ENCODE assay signal across 21 cellular contexts in genomic region chr3:122510878-122511481, GRCh38. TPM values are rescaled to one million over a fixed set of nuclear protein-coding genes. Genes with fewer than 3 reads are reported as not detected.
A peak's percentile ranks its signal among the peaks of the same experiment; 100 is the strongest.
DNase-seq lines count a peak whose midpoint lies in the region; ATAC-seq and TF ChIP-seq lines count a peak whose summit lies in the region.
"Had no signal": no experiment of that assay in that cellular context is flagged by ENCODE, and none has a peak within 500 bp of the region (broad histone marks: within the 10 kb centered on the region; RNA-seq: fewer than 3 reads in every experiment).

No MANE protein-coding gene starts in this region.

- H3K4me3 ChIP-seq in SK-N-SH (ENCODE audit: low read depth in 2 of 2, low read length in 1 of 2) (no peak overlapping the region), Loucy (ENCODE audit: low read length, poor library complexity, severe bottlenecking) (peak overlapping the region; percentile 74), hepatocyte (no peak overlapping the region), skeletal muscle satellite cell (ENCODE audit: low read length) (no peak overlapping the region)
- H3K4me3 ChIP-seq: Peyer's patch, upper lobe of right lung had no signal

- POLR2A ChIA-PET in SK-N-SH (lab: Yijun Ruan, JAX), result no interaction called here

- H3K36me3 ChIP-seq in SK-N-SH (replicated peaks in 1 of 2; ENCODE audit: control insufficient read depth in 1 of 2, insufficient read depth in 2 of 2, low read length in 1 of 2) (peaks cover 3 to 8% of the 10 kb centered on the region in 2 experiments), Loucy (ENCODE audit: insufficient read depth, low read length) (no peaks in the 10 kb centered on the region), hepatocyte (replicated peaks; ENCODE audit: insufficient read depth, low read depth) (no peaks in the 10 kb centered on the region), skeletal muscle satellite cell (ENCODE audit: insufficient read depth, low read length) (no peaks in the 10 kb centered on the region)
- H3K36me3 ChIP-seq: Peyer's patch, upper lobe of right lung had no signal

- ATAC-seq in SK-N-SH treated with all-trans-retinoic acid at 6 μM for 48 hours (no peak), HG03378 (IDR thresholded peaks at IDR 0.05; ENCODE audit: unreplicated experiment) (no peak)
- ATAC-seq: activated naive CD8-positive, alpha-beta T cell treated with anti-CD3 and anti-CD28 coated beads, Interleukin-2, amount 50 U/mL, for 24 hours; activated T-cell treated with anti-CD3 and anti-CD28 coated beads, Interleukin-2, amount 50 U/mL, for 4 hours; upper lobe of right lung had no signal

- H2AFZ ChIP-seq in SK-N-SH (ENCODE audit: low read depth) (no peak overlapping the region), Loucy (ENCODE audit: low read length) (no peak overlapping the region), hepatocyte (no peak overlapping the region)

- H3K27ac ChIP-seq in SK-N-SH (ENCODE audit: low read depth in 2 of 2, low read length in 1 of 2), result peak overlapping the region in 1 of 2 experiments; percentile 43; a peak in 2 of 4 replicates
- no peak overlapping the region for H3K27ac ChIP-seq in hepatocyte
- H3K27ac ChIP-seq: Peyer's patch, upper lobe of right lung had no signal

- H4K20me1 ChIP-seq in SK-N-SH (ENCODE audit: insufficient read depth) (peaks cover 81% of the 10 kb centered on the region), Loucy (ENCODE audit: insufficient read depth, low read length, poor library complexity, severe bottlenecking) (peaks cover 71% of the 10 kb centered on the region), hepatocyte (ENCODE audit: insufficient read depth, poor library complexity, severe bottlenecking) (peaks cover 77% of the 10 kb centered on the region)

- H3K9me3 ChIP-seq in SK-N-SH, result no peaks in the 10 kb centered on the region
- no peaks in the 10 kb centered on the region for H3K9me3 ChIP-seq in Loucy (ENCODE audit: insufficient read depth, low read depth, low read length)
- H3K9me3 ChIP-seq in hepatocyte (ENCODE audit: low read depth), result no peaks in the 10 kb centered on the region
- no peaks in the 10 kb centered on the region for H3K9me3 ChIP-seq in skeletal muscle satellite cell (replicated peaks; ENCODE audit: low read length)
- H3K9me3 ChIP-seq: Peyer's patch, upper lobe of right lung had no signal

- H3K4me1 ChIP-seq in SK-N-SH (ENCODE audit: control insufficient read depth in 1 of 2, insufficient read depth in 2 of 2, low read depth in 1 of 2, low read length in 1 of 2) (peaks cover 0 to 21% of the 10 kb centered on the region in 2 experiments; a peak in 3 of 4 replicates), Loucy (ENCODE audit: insufficient read depth, low read length, poor library complexity, severe bottlenecking) (peaks cover 58% of the 10 kb centered on the region), hepatocyte (ENCODE audit: insufficient read depth) (peaks cover 26% of the 10 kb centered on the region), skeletal muscle satellite cell (ENCODE audit: control insufficient read depth, insufficient read depth, low read length) (peaks cover 48% of the 10 kb centered on the region)

- H3K27me3 ChIP-seq in SK-N-SH (ENCODE audit: insufficient read depth) (no peaks in the 10 kb centered on the region), Loucy (ENCODE audit: insufficient read depth, low read length, poor library complexity, severe bottlenecking) (no peaks in the 10 kb centered on the region), hepatocyte (no peaks in the 10 kb centered on the region), skeletal muscle satellite cell (ENCODE audit: control insufficient read depth, insufficient read depth, low read length) (no peaks in the 10 kb centered on the region)
- H3K27me3 ChIP-seq: Peyer's patch, upper lobe of right lung had no signal

- H3F3A ChIP-seq in SK-N-SH (replicated peaks; ENCODE audit: insufficient read depth), result peaks cover 4% of the 10 kb centered on the region
- H3F3A ChIP-seq in Loucy (ENCODE audit: low read depth), result no peaks in the 10 kb centered on the region

- no peak for TF ChIP-seq EP300 in SK-N-SH (IDR thresholded peaks at IDR 0.05; ENCODE audit: borderline replicate concordance in 1 of 2, low read depth in 1 of 2, low read length in 1 of 2)

- H3K9ac ChIP-seq in SK-N-SH (no peak overlapping the region), Loucy (ENCODE audit: low read depth, low read length, poor library complexity, severe bottlenecking) (peak overlapping the region; percentile 34), skeletal muscle satellite cell (ENCODE audit: low read depth, low read length) (no peak overlapping the region)

- H3K4me2 ChIP-seq in SK-N-SH (0 out of 2 replicates have a peak overlapping the region, but pooled peaks have one; percentile 0), Loucy (ENCODE audit: low read depth, low read length, poor library complexity, severe bottlenecking) (peak overlapping the region; percentile 86), hepatocyte (peak overlapping the region; percentile 88), skeletal muscle satellite cell (ENCODE audit: low read length) (peak overlapping the region; percentile 21)

- CTCF ChIA-PET in SK-N-SH (lab: Yijun Ruan, JAX), result interaction anchor here (0.7 to 1.2 kb wide), 2 partner anchors 103 to 169 kb away, joined by 3 read pairs; no protein-coding TSS in a partner anchor

- H3K9me2 ChIP-seq in SK-N-SH, result no peaks in the 10 kb centered on the region
- no peaks in the 10 kb centered on the region for H3K9me2 ChIP-seq in Loucy (replicated peaks; ENCODE audit: low read depth, low read length)
- H3K9me2 ChIP-seq in hepatocyte (replicated peaks; ENCODE audit: insufficient read depth), result no peaks in the 10 kb centered on the region

- TF ChIP-seq RAD21 in SK-N-SH (IDR thresholded peaks at IDR 0.05; ENCODE audit: low read length), result no peak

- WGBS in SK-N-SH (ENCODE audit: low lambda C conversion rate), result 90% methylated on average over 8 of the region's 8 CpGs
- 75% methylated on average over 8 of the region's 8 CpGs for WGBS in hepatocyte (ENCODE audit: low lambda C conversion rate, missing lambda C conversion rate)

- TF ChIP-seq CTCF in SK-N-SH (IDR thresholded peaks at IDR 0.05), result no peak
- TF ChIP-seq CTCF in Loucy (conservative IDR thresholded peaks at IDR 0.05; ENCODE audit: low read length), result no peak
- TF ChIP-seq CTCF in hepatocyte (IDR thresholded peaks at IDR 0.05; ENCODE audit: poor library complexity), result no peak

- DNase-seq in SK-N-SH (no peak), hepatocyte (ENCODE audit: low spot score) (no peak), DMS79 (lab: John Stamatoyannopoulos, UW) (no peak), NCI-H524 (lab: John Stamatoyannopoulos, UW) (no peak)
- DNase-seq: activated CD4-positive, alpha-beta T cell treated with anti-CD3 and anti-CD28 coated beads, Interleukin-2, amount 50 U/mL, for 4 hours; activated naive CD8-positive, alpha-beta T cell treated with anti-CD3 and anti-CD28 coated beads, Interleukin-2, amount 50 U/mL, for 24 hours; activated T-cell treated with anti-CD3 and anti-CD28 coated beads, Interleukin-2, amount 50 U/mL, for 4 hours; C1 segment of cervical spinal cord; effector CD8-positive, alpha-beta T cell; hypothalamus; kidney glomerular epithelial cell; NCI-H1930; NCI-H748 treated with DMSO at 0.1 percent for 48 hours; Peyer's patch; stimulated activated CD4-positive, alpha-beta T cell treated with anti-CD3 and anti-CD28 coated beads, Interleukin-12 subunit alpha, Interleukin-12 subunit beta, amount 100 ng/mL, for 4 hours; stimulated activated naive CD4-positive, alpha-beta T cell treated with Interleukin-2 at 50 U/mL for 16 hours; upper lobe of right lung had no signal

- H3K79me2 ChIP-seq in SK-N-SH (ENCODE audit: insufficient read depth) (peaks cover 82% of the 10 kb centered on the region), Loucy (ENCODE audit: insufficient read depth, low read length) (peaks cover 81% of the 10 kb centered on the region), hepatocyte (peaks cover 79% of the 10 kb centered on the region)

TF ChIP-seq in SK-N-SH treated with all-trans-retinoic acid at 6 μM for 48 hours, 23 proteins besides CTCF, POLR2A, EP300 and RAD21 (continues in another document):
- TF ChIP-seq PPARA (CRISPR knock-in tag; IDR thresholded peaks at IDR 0.05; ENCODE audit: borderline replicate concordance) (no peak), ESRRG (CRISPR knock-in tag; IDR thresholded peaks at IDR 0.05) (no peak), TCF4 (CRISPR knock-in tag; IDR thresholded peaks at IDR 0.05; ENCODE audit: borderline replicate concordance) (no peak), GLIS3 (CRISPR knock-in tag; IDR thresholded peaks at IDR 0.05) (no peak)
- TF ChIP-seq, protein P1, sequence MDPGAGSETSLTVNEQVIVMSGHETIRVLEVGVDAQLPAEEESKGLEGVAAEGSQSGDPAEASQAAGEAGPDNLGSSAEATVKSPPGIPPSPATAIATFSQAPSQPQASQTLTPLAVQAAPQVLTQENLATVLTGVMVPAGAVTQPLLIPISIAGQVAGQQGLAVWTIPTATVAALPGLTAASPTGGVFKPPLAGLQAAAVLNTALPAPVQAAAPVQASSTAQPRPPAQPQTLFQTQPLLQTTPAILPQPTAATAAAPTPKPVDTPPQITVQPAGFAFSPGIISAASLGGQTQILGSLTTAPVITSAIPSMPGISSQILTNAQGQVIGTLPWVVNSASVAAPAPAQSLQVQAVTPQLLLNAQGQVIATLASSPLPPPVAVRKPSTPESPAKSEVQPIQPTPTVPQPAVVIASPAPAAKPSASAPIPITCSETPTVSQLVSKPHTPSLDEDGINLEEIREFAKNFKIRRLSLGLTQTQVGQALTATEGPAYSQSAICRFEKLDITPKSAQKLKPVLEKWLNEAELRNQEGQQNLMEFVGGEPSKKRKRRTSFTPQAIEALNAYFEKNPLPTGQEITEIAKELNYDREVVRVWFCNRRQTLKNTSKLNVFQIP (CRISPR knock-in tag; IDR thresholded peaks at IDR 0.05; ENCODE audit: borderline replicate concordance, low read depth), result no peak

RNA-seq across cellular contexts. Expression of gene KPNA1, which starts 3.8 kb away (rescaled TPM):
- polyA plus RNA-seq in SK-N-SH (2012; rRNA removed) (21.6 and 32.0 TPM in 2 replicates), hepatocyte (38.9 and 42.5 TPM in 2 replicates)
- 20.4 and 25.5 TPM in 2 replicates for polyA plus RNA-seq in SK-N-SH (2012; cell fraction: cytosol; rRNA removed)
- polyA plus RNA-seq in SK-N-SH (2012; cell fraction: nucleus; rRNA removed), result 20.3 and 39.3 TPM in 2 replicates
- 38.3 and 44.0 TPM in 2 replicates for total RNA-seq in hepatocyte
- total RNA-seq in skeletal muscle satellite cell (2012; rRNA removed), result 36.0 and 38.0 TPM in 2 replicates

RNA-seq across cellular contexts. Expression of gene PARP9, which starts 53.1 kb away (rescaled TPM):
- 13.5 and 17.4 TPM in 2 replicates for polyA plus RNA-seq in SK-N-SH (2012; rRNA removed)
- polyA plus RNA-seq in SK-N-SH (2012; cell fraction: cytosol; rRNA removed), result 16.6 and 17.2 TPM in 2 replicates
- 10.9 and 20.4 TPM in 2 replicates for polyA plus RNA-seq in SK-N-SH (2012; cell fraction: nucleus; rRNA removed)
- 24.7 and 29.8 TPM in 2 replicates for total RNA-seq in hepatocyte
- polyA plus RNA-seq in hepatocyte, result 15.0 and 17.5 TPM in 2 replicates
- 9.2 and 10.4 TPM in 2 replicates for total RNA-seq in skeletal muscle satellite cell (2012; rRNA removed)

RNA-seq across cellular contexts. Expression of gene DTX3L, which starts 53.2 kb away (rescaled TPM):
- polyA plus RNA-seq in SK-N-SH (2012; rRNA removed) (2.6 and 2.7 TPM in 2 replicates), hepatocyte (6.2 and 10.6 TPM in 2 replicates)
- 4.7 and 4.8 TPM in 2 replicates for polyA plus RNA-seq in SK-N-SH (2012; cell fraction: cytosol; rRNA removed)
- polyA plus RNA-seq in SK-N-SH (2012; cell fraction: nucleus; rRNA removed), result 2.4 and 3.5 TPM in 2 replicates
- total RNA-seq in hepatocyte, result 27.2 and 27.7 TPM in 2 replicates
- total RNA-seq in skeletal muscle satellite cell (2012; rRNA removed), result 11.4 and 11.7 TPM in 2 replicates

Comparison
In these comparisons a context has a peak if more than half of its experiments do, and no peak if none do; other contexts are left out.
1. H3K4me2 ChIP-seq: peak in every context shown above with its lines; median percentile 88 in hepatocyte; 86 in Loucy; 21 in skeletal muscle satellite cell; 0 in SK-N-SH.